In genomic region chr18:23547306-23547705, GRCh38 we compare ENCODE assay signal across 17 cellular contexts.
"Had no signal": no experiment of that assay in that cellular context is flagged by ENCODE, and none has a peak within 500 bp of the region (broad histone marks: within the 10 kb centered on the region; RNA-seq: fewer than 3 reads in every experiment).

No MANE protein-coding gene starts in this region.

- H3K9me3 ChIP-seq: adrenal gland, left ventricle myocardium inferior, thoracic aorta had no signal

- ATAC-seq: activated CD8-positive, alpha-beta T cell treated with anti-CD3 and anti-CD28 coated beads, Interleukin-2, amount 10 ng/mL, durations not matched to agents 7 days and 5 days; right cardiac atrium; stimulated activated naive CD8-positive, alpha-beta T cell treated with anti-CD3 and anti-CD28 coated beads, Interleukin-15, amount 100 ng/mL, for 72 hours had no signal

- H3K4me3 ChIP-seq: adrenal gland, coronary artery, left ventricle myocardium inferior, thoracic aorta had no signal

- H3K27ac ChIP-seq: coronary artery, left ventricle myocardium inferior, thoracic aorta had no signal

- H3K27me3 ChIP-seq: adrenal gland had no signal

- DNase-seq: activated CD4-positive, alpha-beta T cell treated with anti-CD3 and anti-CD28 coated beads, Interleukin-2, amount 10 ng/mL, durations not matched to agents 24 days and 14 days; activated CD4-positive, CD25-positive, alpha-beta regulatory T cell; activated CD8-positive, alpha-beta memory T cell treated with anti-CD3 and anti-CD28 coated beads, Interleukin-2, amount 50 U/mL, for 4 hours; activated CD8-positive, alpha-beta T cell treated with anti-CD3 and anti-CD28 coated beads, Interleukin-2, amount 10 ng/mL, durations not matched to agents 7 days and 5 days; activated effector memory CD4-positive, alpha-beta T cell treated with anti-CD3 and anti-CD28 coated beads, Interleukin-2, amount 50 U/mL, for 16 hours; activated T-cell treated with anti-CD3 and anti-CD28 coated beads, Interleukin-2, amount 50 U/mL, for 48 hours; caudate nucleus; effector CD4-positive, alpha-beta T cell; left ventricle myocardium inferior; nephron progenitor cell; occipital lobe; right cardiac atrium; stimulated activated naive CD8-positive, alpha-beta T cell treated with anti-CD3 and anti-CD28 coated beads, Interleukin-15, amount 100 ng/mL, for 72 hours; SW 1271 had no signal
